ENCODE assay signal across 1 cellular context in the genomic region with DNA sequence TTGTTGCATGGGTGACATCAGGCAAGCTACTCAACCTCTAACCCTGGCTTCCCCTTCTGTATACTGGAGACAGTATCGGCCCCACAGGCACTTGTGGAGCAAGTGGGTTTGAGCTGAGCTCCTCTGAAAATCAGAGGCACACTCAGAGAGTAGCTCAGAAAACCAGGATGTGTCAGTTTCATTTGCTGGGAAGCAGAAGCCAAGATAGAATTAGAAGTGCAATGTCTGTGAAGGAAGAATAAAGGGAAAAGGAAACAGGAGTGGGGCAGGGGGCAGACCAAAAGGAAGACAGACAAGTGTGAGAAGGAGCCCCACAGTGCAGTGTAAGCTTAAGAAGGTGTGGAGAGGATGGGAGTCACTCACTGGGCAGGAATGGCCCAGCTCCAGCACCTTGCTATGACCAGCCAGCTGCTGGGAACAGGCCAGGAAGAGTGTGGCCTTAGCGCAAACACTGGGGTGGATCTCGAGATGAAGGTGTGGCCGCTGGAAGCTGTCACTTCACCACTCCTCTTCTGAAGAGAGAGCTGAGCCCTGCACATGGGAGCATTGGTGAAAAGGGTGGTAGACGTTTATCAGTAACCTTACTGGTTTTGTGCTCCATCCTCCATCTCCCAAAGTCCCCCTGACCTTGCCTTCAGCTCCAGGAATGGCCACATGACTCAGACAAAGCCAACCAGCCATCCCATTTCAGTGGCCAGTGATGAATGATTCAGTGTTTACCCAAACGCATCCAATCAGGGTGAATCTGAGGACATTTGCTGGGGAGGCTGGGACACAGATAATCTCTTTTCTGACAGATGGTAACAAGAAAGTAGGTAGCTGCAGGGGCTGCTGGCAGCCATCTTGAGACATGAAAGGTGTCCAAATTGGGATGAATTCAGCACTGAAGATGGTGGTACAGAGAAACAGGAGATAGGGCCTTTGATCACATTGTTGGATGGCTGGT.
TF ChIP-seq lines count a peak whose summit lies in the region.

No MANE protein-coding gene starts in this region.

TF ChIP-seq in K562, 482 proteins besides CTCF, POLR2A, EP300 and RAD21 (continued from another document and continues in another):
- TF ChIP-seq, protein P1, sequence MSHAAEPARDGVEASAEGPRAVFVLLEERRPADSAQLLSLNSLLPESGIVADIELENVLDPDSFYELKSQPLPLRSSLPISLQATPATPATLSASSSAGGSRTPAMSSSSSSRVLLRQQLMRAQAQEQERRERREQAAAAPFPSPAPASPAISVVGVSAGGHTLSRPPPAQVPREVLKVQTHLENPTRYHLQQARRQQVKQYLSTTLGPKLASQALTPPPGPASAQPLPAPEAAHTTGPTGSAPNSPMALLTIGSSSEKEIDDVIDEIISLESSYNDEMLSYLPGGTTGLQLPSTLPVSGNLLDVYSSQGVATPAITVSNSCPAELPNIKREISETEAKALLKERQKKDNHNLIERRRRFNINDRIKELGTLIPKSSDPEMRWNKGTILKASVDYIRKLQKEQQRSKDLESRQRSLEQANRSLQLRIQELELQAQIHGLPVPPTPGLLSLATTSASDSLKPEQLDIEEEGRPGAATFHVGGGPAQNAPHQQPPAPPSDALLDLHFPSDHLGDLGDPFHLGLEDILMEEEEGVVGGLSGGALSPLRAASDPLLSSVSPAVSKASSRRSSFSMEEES (CRISPR knock-in tag; IDR thresholded peaks at IDR 0.05) = no peak
- TF ChIP-seq, protein P2, sequence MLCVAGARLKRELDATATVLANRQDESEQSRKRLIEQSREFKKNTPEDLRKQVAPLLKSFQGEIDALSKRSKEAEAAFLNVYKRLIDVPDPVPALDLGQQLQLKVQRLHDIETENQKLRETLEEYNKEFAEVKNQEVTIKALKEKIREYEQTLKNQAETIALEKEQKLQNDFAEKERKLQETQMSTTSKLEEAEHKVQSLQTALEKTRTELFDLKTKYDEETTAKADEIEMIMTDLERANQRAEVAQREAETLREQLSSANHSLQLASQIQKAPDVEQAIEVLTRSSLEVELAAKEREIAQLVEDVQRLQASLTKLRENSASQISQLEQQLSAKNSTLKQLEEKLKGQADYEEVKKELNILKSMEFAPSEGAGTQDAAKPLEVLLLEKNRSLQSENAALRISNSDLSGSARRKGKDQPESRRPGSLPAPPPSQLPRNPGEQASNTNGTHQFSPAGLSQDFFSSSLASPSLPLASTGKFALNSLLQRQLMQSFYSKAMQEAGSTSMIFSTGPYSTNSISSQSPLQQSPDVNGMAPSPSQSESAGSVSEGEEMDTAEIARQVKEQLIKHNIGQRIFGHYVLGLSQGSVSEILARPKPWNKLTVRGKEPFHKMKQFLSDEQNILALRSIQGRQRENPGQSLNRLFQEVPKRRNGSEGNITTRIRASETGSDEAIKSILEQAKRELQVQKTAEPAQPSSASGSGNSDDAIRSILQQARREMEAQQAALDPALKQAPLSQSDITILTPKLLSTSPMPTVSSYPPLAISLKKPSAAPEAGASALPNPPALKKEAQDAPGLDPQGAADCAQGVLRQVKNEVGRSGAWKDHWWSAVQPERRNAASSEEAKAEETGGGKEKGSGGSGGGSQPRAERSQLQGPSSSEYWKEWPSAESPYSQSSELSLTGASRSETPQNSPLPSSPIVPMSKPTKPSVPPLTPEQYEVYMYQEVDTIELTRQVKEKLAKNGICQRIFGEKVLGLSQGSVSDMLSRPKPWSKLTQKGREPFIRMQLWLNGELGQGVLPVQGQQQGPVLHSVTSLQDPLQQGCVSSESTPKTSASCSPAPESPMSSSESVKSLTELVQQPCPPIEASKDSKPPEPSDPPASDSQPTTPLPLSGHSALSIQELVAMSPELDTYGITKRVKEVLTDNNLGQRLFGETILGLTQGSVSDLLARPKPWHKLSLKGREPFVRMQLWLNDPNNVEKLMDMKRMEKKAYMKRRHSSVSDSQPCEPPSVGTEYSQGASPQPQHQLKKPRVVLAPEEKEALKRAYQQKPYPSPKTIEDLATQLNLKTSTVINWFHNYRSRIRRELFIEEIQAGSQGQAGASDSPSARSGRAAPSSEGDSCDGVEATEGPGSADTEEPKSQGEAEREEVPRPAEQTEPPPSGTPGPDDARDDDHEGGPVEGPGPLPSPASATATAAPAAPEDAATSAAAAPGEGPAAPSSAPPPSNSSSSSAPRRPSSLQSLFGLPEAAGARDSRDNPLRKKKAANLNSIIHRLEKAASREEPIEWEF (CRISPR knock-in tag; IDR thresholded peaks at IDR 0.05) = no peak
- TF ChIP-seq RUNX1 (IDR thresholded peaks at IDR 0.05; ENCODE audit: low read depth) (no peak), ZBED1 (IDR thresholded peaks at IDR 0.05) (no peak), RBM17 (IDR thresholded peaks at IDR 0.05; ENCODE audit: borderline replicate concordance, low read depth, low read length) (no peak), L3MBTL2 (IDR thresholded peaks at IDR 0.05) (peak; percentile 66), ZNF143 (CRISPR knock-in tag; IDR thresholded peaks at IDR 0.05) (no peak), E2F3 (CRISPR knock-in tag; IDR thresholded peaks at IDR 0.05) (no peak), SMARCB1 (IDR thresholded peaks at IDR 0.05; ENCODE audit: insufficient read length, low read depth) (no peak), CREB1 (IDR thresholded peaks at IDR 0.05) (no peak), CREB1 (CRISPR knock-in tag; IDR thresholded peaks at IDR 0.05) (no peak), SMAD2 (IDR thresholded peaks at IDR 0.05; ENCODE audit: low read depth, low read length) (no peak), GATA2 (CRISPR knock-in tag; IDR thresholded peaks at IDR 0.05) (no peak), SP1 (CRISPR knock-in tag; IDR thresholded peaks at IDR 0.05) (no peak), PBX2 (CRISPR knock-in tag; IDR thresholded peaks at IDR 0.05; ENCODE audit: low read depth) (no peak), PBX2 (tag; conservative IDR thresholded peaks at IDR 0.05; ENCODE audit: low read depth) (peak; percentile 72), CBFB (CRISPR knock-in tag; IDR thresholded peaks at IDR 0.05) (no peak), SOX6 (IDR thresholded peaks at IDR 0.05) (no peak), ZNF766 (CRISPR knock-in tag; conservative IDR thresholded peaks at IDR 0.05) (no peak), MED1 (CRISPR knock-in tag; IDR thresholded peaks at IDR 0.05; ENCODE audit: borderline replicate concordance) (no peak), NFIC (IDR thresholded peaks at IDR 0.05) (no peak), MEF2D (tag; conservative IDR thresholded peaks at IDR 0.05; ENCODE audit: low read depth) (no peak), CHAMP1 (IDR thresholded peaks at IDR 0.05) (no peak), ZNF584 (CRISPR knock-in tag; IDR thresholded peaks at IDR 0.05; ENCODE audit: low read depth) (no peak)
- TF ChIP-seq, protein P3, sequence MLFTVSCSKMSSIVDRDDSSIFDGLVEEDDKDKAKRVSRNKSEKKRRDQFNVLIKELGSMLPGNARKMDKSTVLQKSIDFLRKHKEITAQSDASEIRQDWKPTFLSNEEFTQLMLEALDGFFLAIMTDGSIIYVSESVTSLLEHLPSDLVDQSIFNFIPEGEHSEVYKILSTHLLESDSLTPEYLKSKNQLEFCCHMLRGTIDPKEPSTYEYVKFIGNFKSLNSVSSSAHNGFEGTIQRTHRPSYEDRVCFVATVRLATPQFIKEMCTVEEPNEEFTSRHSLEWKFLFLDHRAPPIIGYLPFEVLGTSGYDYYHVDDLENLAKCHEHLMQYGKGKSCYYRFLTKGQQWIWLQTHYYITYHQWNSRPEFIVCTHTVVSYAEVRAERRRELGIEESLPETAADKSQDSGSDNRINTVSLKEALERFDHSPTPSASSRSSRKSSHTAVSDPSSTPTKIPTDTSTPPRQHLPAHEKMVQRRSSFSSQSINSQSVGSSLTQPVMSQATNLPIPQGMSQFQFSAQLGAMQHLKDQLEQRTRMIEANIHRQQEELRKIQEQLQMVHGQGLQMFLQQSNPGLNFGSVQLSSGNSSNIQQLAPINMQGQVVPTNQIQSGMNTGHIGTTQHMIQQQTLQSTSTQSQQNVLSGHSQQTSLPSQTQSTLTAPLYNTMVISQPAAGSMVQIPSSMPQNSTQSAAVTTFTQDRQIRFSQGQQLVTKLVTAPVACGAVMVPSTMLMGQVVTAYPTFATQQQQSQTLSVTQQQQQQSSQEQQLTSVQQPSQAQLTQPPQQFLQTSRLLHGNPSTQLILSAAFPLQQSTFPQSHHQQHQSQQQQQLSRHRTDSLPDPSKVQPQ (CRISPR knock-in tag; IDR thresholded peaks at IDR 0.05; ENCODE audit: borderline replicate concordance) = no peak
- TF ChIP-seq, protein P4, sequence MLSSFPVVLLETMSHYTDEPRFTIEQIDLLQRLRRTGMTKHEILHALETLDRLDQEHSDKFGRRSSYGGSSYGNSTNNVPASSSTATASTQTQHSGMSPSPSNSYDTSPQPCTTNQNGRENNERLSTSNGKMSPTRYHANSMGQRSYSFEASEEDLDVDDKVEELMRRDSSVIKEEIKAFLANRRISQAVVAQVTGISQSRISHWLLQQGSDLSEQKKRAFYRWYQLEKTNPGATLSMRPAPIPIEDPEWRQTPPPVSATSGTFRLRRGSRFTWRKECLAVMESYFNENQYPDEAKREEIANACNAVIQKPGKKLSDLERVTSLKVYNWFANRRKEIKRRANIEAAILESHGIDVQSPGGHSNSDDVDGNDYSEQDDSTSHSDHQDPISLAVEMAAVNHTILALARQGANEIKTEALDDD (IDR thresholded peaks at IDR 0.05) = peak; percentile 63
- TF ChIP-seq, protein P5, sequence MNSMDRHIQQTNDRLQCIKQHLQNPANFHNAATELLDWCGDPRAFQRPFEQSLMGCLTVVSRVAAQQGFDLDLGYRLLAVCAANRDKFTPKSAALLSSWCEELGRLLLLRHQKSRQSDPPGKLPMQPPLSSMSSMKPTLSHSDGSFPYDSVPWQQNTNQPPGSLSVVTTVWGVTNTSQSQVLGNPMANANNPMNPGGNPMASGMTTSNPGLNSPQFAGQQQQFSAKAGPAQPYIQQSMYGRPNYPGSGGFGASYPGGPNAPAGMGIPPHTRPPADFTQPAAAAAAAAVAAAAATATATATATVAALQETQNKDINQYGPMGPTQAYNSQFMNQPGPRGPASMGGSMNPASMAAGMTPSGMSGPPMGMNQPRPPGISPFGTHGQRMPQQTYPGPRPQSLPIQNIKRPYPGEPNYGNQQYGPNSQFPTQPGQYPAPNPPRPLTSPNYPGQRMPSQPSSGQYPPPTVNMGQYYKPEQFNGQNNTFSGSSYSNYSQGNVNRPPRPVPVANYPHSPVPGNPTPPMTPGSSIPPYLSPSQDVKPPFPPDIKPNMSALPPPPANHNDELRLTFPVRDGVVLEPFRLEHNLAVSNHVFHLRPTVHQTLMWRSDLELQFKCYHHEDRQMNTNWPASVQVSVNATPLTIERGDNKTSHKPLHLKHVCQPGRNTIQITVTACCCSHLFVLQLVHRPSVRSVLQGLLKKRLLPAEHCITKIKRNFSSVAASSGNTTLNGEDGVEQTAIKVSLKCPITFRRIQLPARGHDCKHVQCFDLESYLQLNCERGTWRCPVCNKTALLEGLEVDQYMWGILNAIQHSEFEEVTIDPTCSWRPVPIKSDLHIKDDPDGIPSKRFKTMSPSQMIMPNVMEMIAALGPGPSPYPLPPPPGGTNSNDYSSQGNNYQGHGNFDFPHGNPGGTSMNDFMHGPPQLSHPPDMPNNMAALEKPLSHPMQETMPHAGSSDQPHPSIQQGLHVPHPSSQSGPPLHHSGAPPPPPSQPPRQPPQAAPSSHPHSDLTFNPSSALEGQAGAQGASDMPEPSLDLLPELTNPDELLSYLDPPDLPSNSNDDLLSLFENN (IDR thresholded peaks at IDR 0.05; ENCODE audit: low read depth in 2 of 2, low read length in 2 of 2) = no peak
- TF ChIP-seq, protein P6, sequence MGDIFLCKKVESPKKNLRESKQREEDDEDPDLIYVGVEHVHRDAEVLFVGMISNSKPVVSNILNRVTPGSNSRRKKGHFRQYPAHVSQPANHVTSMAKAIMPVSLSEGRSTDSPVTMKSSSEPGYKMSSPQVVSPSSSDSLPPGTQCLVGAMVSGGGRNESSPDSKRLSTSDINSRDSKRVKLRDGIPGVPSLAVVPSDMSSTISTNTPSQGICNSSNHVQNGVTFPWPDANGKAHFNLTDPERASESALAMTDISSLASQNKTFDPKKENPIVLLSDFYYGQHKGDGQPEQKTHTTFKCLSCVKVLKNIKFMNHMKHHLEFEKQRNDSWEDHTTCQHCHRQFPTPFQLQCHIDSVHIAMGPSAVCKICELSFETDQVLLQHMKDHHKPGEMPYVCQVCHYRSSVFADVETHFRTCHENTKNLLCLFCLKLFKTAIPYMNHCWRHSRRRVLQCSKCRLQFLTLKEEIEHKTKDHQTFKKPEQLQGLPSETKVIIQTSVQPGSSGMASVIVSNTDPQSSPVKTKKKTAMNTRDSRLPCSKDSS (IDR thresholded peaks at IDR 0.05; ENCODE audit: low read depth, partially characterized antibody) = no peak
- TF ChIP-seq, protein P7, sequence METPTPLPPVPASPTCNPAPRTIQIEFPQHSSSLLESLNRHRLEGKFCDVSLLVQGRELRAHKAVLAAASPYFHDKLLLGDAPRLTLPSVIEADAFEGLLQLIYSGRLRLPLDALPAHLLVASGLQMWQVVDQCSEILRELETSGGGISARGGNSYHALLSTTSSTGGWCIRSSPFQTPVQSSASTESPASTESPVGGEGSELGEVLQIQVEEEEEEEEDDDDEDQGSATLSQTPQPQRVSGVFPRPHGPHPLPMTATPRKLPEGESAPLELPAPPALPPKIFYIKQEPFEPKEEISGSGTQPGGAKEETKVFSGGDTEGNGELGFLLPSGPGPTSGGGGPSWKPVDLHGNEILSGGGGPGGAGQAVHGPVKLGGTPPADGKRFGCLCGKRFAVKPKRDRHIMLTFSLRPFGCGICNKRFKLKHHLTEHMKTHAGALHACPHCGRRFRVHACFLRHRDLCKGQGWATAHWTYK (CRISPR knock-in tag; IDR thresholded peaks at IDR 0.05) = no peak
